10 cellular contexts compared by ENCODE assay signal in genomic region chr14:42992930-42993329, GRCh38.
"Had no signal": no experiment of that assay in that cellular context is flagged by ENCODE, and none has a peak within 500 bp of the region (broad histone marks: within the 10 kb centered on the region; RNA-seq: fewer than 3 reads in every experiment).

No MANE protein-coding gene starts in this region.

- H3K27ac ChIP-seq: HL-60, KMS-11 had no signal

- DNase-seq: H9, HFFc6, IMR-90, KBM-7 had no signal

- H2AFZ ChIP-seq: GM23338 had no signal

- ATAC-seq: GM23338, HCT116 had no signal

- H3K9ac ChIP-seq: KMS-11 had no signal

- FAIRE-seq: H1, H54 had no signal

- H3K4me3 ChIP-seq: GM23338 had no signal

- H3K4me2 ChIP-seq: GM23338, KMS-11 had no signal
